1 cellular context compared by ENCODE assay signal in the genomic region with DNA sequence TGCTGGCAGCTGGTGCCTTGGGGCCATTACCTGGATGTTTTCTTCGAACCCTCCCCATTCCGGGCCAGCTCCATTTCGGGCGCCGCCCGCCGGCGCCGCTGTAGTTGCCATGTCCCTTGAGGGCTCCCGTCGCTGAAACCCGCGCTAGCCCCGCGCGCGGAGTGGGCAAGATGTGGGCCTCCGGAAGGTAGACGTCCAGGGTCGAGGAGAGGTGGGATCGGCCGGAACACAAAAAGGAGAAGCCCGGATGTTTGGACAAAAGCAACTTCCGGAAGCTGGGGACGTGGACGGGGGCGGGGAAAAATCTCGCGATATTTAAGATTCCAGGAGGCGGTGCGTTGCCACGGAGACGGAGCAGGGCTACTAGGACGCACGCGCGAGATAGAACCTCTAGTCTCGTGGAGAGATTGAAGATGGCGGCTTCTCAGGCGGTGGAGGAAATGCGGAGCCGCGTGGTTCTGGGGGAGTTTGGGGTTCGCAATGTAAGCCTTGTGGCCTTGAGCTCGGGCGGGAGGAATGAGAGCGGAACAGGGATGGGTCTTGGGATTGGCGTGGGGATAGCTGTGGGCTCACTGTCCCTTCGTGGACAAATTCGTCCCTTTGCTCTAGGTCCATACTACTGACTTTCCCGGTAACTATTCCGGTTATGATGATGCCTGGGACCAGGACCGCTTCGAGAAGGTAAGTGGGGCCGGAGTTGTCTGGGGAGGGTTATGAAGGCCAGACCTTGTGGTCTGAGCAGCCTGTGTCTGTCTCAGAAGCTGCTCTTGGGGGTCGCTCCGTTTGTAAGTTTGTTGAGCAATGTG.
A peak's percentile ranks its signal among the peaks of the same experiment; 100 is the strongest.
TF ChIP-seq lines count a peak whose summit lies in the region.

A gene with protein sequence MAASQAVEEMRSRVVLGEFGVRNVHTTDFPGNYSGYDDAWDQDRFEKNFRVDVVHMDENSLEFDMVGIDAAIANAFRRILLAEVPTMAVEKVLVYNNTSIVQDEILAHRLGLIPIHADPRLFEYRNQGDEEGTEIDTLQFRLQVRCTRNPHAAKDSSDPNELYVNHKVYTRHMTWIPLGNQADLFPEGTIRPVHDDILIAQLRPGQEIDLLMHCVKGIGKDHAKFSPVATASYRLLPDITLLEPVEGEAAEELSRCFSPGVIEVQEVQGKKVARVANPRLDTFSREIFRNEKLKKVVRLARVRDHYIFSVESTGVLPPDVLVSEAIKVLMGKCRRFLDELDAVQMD (plus strand): TSS at position 393 of the 806 bp plus-strand sequence. CDS start 21 bp downstream, at position 414.
A gene (minus strand): TSS at position 230 of the 806 bp plus-strand sequence. CDS start 119 bp downstream, at position 111.

TF ChIP-seq in HepG2, 621 proteins besides CTCF, POLR2A, EP300 and RAD21 (continued from another document and continues in another):
- TF ChIP-seq NFE2L1 (CRISPR knock-in tag; IDR thresholded peaks at IDR 0.05; ENCODE audit: borderline replicate concordance) (peak; percentile 54; the same call in 1 of the 2 replicates), STAT5B (CRISPR knock-in tag; IDR thresholded peaks at IDR 0.05) (0 out of 2 replicates have a peak, but pooled peaks have one; percentile 44), DR1 (CRISPR knock-in tag; IDR thresholded peaks at IDR 0.05) (peak; percentile 77; the same call in 1 of the 2 replicates), ZNF138 (CRISPR knock-in tag; IDR thresholded peaks at IDR 0.05; ENCODE audit: low read depth) (no peak), PHB2 (IDR thresholded peaks at IDR 0.05; ENCODE audit: partially characterized antibody) (no peak), ZBTB7B (CRISPR knock-in tag; IDR thresholded peaks at IDR 0.05) (peak; percentile 80), ZNF615 (CRISPR knock-in tag; IDR thresholded peaks at IDR 0.05; ENCODE audit: borderline replicate concordance) (no peak), ZSCAN31 (CRISPR knock-in tag; IDR thresholded peaks at IDR 0.05; ENCODE audit: low read depth) (peak; percentile 31; the same call in 1 of the 2 replicates), NPAS2 (CRISPR knock-in tag; IDR thresholded peaks at IDR 0.05; ENCODE audit: borderline replicate concordance) (no peak), KDM1A (CRISPR knock-in tag; IDR thresholded peaks at IDR 0.05) (no peak), BCL6 (CRISPR knock-in tag; IDR thresholded peaks at IDR 0.05) (no peak), GFI1 (CRISPR knock-in tag; IDR thresholded peaks at IDR 0.05; ENCODE audit: borderline replicate concordance) (peak; percentile 50; the same call in 1 of the 2 replicates), NFYC (CRISPR knock-in tag; IDR thresholded peaks at IDR 0.05) (peak; percentile 11; the same call in 1 of the 2 replicates), KDM5A (IDR thresholded peaks at IDR 0.05; ENCODE audit: borderline replicate concordance, low read length) (peak; percentile 100), ZNF10 (CRISPR knock-in tag; IDR thresholded peaks at IDR 0.05; ENCODE audit: borderline replicate concordance, low read depth) (no peak), GTF3A (CRISPR knock-in tag; conservative IDR thresholded peaks at IDR 0.05) (peak; percentile 91; the same call in 1 of the 2 replicates), NBN (conservative IDR thresholded peaks at IDR 0.05) (no peak), ZKSCAN1 (IDR thresholded peaks at IDR 0.05; ENCODE audit: low read length) (no peak), ZNF343 (CRISPR knock-in tag; IDR thresholded peaks at IDR 0.05) (0 out of 2 replicates have a peak, but pooled peaks have one; percentile 63), MED13 (CRISPR knock-in tag; IDR thresholded peaks at IDR 0.05) (peak; percentile 84; the same call in 1 of the 2 replicates), SCMH1 (CRISPR knock-in tag; IDR thresholded peaks at IDR 0.05; ENCODE audit: borderline replicate concordance) (no peak), ZFP1 (CRISPR knock-in tag; IDR thresholded peaks at IDR 0.05) (peak; percentile 81), ZNF326 (CRISPR knock-in tag; IDR thresholded peaks at IDR 0.05; ENCODE audit: borderline replicate concordance) (no peak), TARDBP (CRISPR knock-in tag; IDR thresholded peaks at IDR 0.05) (peak; percentile 86; the same call in 1 of the 2 replicates), EZH2 (conservative IDR thresholded peaks at IDR 0.05; ENCODE audit: low read depth, low read length) (no peak), ELF1 (CRISPR knock-in tag; IDR thresholded peaks at IDR 0.05) (peak; percentile 91), ZNF264 (CRISPR knock-in tag; IDR thresholded peaks at IDR 0.05) (peak; percentile 42; the same call in 1 of the 2 replicates), GTF2F1 (IDR thresholded peaks at IDR 0.05; ENCODE audit: low read length) (peak; percentile 48; the same call in 1 of the 2 replicates), KDM5B (CRISPR knock-in tag; IDR thresholded peaks at IDR 0.05; ENCODE audit: borderline replicate concordance) (peak; percentile 82; the same call in 1 of the 2 replicates), ZNF205 (CRISPR knock-in tag; IDR thresholded peaks at IDR 0.05) (peak; percentile 89; the same call in 1 of the 2 replicates), ZNF432 (CRISPR knock-in tag; IDR thresholded peaks at IDR 0.05; ENCODE audit: borderline replicate concordance) (no peak), TBP (CRISPR knock-in tag; IDR thresholded peaks at IDR 0.05) (no peak), ARHGAP35 (CRISPR knock-in tag; IDR thresholded peaks at IDR 0.05; ENCODE audit: borderline replicate concordance) (peak; percentile 83; the same call in 1 of the 2 replicates), KLF15 (CRISPR knock-in tag; IDR thresholded peaks at IDR 0.05; ENCODE audit: borderline replicate concordance) (no peak; the same call in 1 of the 2 replicates)
- TF ChIP-seq, protein P1, sequence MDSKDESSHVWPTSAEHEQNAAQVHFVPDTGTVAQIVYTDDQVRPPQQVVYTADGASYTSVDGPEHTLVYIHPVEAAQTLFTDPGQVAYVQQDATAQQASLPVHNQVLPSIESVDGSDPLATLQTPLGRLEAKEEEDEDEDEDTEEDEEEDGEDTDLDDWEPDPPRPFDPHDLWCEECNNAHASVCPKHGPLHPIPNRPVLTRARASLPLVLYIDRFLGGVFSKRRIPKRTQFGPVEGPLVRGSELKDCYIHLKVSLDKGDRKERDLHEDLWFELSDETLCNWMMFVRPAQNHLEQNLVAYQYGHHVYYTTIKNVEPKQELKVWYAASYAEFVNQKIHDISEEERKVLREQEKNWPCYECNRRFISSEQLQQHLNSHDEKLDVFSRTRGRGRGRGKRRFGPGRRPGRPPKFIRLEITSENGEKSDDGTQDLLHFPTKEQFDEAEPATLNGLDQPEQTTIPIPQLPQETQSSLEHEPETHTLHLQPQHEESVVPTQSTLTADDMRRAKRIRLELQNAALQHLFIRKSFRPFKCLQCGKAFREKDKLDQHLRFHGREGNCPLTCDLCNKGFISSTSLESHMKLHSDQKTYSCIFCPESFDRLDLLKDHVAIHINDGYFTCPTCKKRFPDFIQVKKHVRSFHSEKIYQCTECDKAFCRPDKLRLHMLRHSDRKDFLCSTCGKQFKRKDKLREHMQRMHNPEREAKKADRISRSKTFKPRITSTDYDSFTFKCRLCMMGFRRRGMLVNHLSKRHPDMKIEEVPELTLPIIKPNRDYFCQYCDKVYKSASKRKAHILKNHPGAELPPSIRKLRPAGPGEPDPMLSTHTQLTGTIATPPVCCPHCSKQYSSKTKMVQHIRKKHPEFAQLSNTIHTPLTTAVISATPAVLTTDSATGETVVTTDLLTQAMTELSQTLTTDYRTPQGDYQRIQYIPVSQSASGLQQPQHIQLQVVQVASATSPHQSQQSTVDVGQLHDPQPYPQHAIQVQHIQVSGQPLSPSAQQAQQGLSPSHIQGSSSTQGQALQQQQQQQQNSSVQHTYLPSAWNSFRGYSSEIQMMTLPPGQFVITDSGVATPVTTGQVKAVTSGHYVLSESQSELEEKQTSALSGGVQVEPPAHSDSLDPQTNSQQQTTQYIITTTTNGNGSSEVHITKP (CRISPR knock-in tag; IDR thresholded peaks at IDR 0.05; ENCODE audit: low read depth), result peak; percentile 78
- TF ChIP-seq, protein P2, sequence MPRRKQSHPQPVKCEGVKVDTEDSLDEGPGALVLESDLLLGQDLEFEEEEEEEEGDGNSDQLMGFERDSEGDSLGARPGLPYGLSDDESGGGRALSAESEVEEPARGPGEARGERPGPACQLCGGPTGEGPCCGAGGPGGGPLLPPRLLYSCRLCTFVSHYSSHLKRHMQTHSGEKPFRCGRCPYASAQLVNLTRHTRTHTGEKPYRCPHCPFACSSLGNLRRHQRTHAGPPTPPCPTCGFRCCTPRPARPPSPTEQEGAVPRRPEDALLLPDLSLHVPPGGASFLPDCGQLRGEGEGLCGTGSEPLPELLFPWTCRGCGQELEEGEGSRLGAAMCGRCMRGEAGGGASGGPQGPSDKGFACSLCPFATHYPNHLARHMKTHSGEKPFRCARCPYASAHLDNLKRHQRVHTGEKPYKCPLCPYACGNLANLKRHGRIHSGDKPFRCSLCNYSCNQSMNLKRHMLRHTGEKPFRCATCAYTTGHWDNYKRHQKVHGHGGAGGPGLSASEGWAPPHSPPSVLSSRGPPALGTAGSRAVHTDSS (CRISPR knock-in tag; conservative IDR thresholded peaks at IDR 0.05), result 0 out of 2 replicates have a peak, but pooled peaks have one; percentile 78
- TF ChIP-seq, protein P3, sequence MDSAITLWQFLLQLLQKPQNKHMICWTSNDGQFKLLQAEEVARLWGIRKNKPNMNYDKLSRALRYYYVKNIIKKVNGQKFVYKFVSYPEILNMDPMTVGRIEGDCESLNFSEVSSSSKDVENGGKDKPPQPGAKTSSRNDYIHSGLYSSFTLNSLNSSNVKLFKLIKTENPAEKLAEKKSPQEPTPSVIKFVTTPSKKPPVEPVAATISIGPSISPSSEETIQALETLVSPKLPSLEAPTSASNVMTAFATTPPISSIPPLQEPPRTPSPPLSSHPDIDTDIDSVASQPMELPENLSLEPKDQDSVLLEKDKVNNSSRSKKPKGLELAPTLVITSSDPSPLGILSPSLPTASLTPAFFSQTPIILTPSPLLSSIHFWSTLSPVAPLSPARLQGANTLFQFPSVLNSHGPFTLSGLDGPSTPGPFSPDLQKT (CRISPR knock-in tag; IDR thresholded peaks at IDR 0.05; ENCODE audit: borderline replicate concordance), result no peak
- TF ChIP-seq, protein P4, sequence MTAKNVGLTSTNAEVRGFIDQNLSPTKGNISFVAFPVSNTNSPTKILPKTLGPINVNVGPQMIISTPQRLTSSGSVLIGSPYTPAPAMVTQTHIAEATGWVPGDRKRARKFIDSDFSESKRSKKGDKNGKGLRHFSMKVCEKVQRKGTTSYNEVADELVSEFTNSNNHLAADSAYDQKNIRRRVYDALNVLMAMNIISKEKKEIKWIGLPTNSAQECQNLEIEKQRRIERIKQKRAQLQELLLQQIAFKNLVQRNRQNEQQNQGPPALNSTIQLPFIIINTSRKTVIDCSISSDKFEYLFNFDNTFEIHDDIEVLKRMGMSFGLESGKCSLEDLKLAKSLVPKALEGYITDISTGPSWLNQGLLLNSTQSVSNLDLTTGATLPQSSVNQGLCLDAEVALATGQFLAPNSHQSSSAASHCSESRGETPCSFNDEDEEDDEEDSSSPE (CRISPR knock-in tag; IDR thresholded peaks at IDR 0.05), result peak; percentile 62
- TF ChIP-seq, protein P5, sequence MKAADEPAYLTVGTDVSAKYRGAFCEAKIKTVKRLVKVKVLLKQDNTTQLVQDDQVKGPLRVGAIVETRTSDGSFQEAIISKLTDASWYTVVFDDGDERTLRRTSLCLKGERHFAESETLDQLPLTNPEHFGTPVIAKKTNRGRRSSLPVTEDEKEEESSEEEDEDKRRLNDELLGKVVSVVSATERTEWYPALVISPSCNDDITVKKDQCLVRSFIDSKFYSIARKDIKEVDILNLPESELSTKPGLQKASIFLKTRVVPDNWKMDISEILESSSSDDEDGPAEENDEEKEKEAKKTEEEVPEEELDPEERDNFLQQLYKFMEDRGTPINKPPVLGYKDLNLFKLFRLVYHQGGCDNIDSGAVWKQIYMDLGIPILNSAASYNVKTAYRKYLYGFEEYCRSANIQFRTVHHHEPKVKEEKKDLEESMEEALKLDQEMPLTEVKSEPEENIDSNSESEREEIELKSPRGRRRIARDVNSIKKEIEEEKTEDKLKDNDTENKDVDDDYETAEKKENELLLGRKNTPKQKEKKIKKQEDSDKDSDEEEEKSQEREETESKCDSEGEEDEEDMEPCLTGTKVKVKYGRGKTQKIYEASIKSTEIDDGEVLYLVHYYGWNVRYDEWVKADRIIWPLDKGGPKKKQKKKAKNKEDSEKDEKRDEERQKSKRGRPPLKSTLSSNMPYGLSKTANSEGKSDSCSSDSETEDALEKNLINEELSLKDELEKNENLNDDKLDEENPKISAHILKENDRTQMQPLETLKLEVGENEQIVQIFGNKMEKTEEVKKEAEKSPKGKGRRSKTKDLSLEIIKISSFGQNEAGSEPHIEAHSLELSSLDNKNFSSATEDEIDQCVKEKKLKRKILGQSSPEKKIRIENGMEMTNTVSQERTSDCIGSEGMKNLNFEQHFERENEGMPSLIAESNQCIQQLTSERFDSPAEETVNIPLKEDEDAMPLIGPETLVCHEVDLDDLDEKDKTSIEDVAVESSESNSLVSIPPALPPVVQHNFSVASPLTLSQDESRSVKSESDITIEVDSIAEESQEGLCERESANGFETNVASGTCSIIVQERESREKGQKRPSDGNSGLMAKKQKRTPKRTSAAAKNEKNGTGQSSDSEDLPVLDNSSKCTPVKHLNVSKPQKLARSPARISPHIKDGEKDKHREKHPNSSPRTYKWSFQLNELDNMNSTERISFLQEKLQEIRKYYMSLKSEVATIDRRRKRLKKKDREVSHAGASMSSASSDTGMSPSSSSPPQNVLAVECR (CRISPR knock-in tag; IDR thresholded peaks at IDR 0.05; ENCODE audit: borderline replicate concordance), result peak; percentile 96
- TF ChIP-seq, protein P6, sequence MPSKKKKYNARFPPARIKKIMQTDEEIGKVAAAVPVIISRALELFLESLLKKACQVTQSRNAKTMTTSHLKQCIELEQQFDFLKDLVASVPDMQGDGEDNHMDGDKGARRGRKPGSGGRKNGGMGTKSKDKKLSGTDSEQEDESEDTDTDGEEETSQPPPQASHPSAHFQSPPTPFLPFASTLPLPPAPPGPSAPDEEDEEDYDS (CRISPR knock-in tag; IDR thresholded peaks at IDR 0.05), result peak; percentile 83
- TF ChIP-seq, protein P7, sequence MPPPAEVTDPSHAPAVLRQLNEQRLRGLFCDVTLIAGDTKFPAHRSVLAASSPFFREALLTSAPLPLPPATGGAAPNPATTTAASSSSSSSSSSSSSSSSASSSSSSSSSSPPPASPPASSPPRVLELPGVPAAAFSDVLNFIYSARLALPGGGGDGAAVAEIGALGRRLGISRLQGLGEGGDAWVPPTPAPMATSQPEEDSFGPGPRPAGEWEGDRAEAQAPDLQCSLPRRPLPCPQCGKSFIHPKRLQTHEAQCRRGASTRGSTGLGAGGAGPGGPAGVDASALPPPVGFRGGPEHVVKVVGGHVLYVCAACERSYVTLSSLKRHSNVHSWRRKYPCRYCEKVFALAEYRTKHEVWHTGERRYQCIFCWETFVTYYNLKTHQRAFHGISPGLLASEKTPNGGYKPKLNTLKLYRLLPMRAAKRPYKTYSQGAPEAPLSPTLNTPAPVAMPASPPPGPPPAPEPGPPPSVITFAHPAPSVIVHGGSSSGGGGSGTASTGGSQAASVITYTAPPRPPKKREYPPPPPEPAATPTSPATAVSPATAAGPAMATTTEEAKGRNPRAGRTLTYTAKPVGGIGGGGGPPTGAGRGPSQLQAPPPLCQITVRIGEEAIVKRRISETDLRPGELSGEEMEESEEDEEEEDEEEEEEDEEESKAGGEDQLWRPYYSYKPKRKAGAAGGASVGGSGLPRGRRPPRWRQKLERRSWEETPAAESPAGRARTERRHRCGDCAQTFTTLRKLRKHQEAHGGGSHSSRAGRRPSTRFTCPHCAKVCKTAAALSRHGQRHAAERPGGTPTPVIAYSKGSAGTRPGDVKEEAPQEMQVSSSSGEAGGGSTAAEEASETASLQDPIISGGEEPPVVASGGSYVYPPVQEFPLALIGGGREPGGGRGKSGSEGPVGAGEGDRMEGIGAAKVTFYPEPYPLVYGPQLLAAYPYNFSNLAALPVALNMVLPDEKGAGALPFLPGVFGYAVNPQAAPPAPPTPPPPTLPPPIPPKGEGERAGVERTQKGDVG (CRISPR knock-in tag; IDR thresholded peaks at IDR 0.05; ENCODE audit: borderline replicate concordance), result no peak; the same call in 1 of the 2 replicates
